In the genomic region with DNA sequence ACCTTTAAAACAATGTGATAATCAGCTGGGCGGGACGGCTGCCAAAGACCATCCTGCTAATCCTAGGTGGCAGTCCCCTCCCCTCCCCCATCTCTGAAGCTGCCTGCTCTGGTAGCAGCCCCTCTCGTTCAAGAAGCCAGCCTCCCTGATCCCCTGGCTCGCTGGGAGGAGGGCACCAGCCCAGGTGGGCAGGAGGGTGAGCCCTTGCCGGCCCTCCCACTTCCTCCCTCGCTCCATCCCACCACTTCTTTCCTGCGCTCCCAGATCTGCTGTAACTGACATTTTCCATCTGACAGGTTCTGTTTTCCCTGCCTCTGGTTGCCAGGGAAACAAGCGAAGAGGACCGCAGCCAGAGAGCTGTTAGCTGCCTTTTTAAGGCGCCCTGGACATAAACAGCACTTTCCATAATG, we compare ENCODE assay signal across 12 cellular contexts.
DNase-seq lines count a peak whose midpoint lies in the region; ATAC-seq and TF ChIP-seq lines count a peak whose summit lies in the region.
"Had no signal": no experiment of that assay in that cellular context is flagged by ENCODE, and none has a peak within 500 bp of the region (broad histone marks: within the 10 kb centered on the region; RNA-seq: fewer than 3 reads in every experiment).

No MANE protein-coding gene starts in this region.

- H3K27ac Mint-ChIP-seq in osteocyte (ENCODE audit: unreplicated experiment): peak overlapping the region; percentile 21
- H3K27ac Mint-ChIP-seq: stimulated activated naive CD8-positive, alpha-beta T cell treated with anti-CD3 and anti-CD28 coated beads, Interleukin-15, Interleukin-2, amounts not matched to agents 100 ng/mL and 50 ng/mL, for 24 hours had no signal

- DNase-seq in ELF-1 (ENCODE audit: low read depth, low spot score) (peak; percentile 68), NCI-H446 treated with DMSO at 0.1 percent for 48 hours (lab: John Stamatoyannopoulos, UW) (peak; percentile 41), esophagus muscularis mucosa (ENCODE audit: extremely low spot score) (no peak), osteocyte (ENCODE audit: extremely low spot score, unreplicated experiment) (no peak), colonic mucosa (no peak), KG1 (lab: John Stamatoyannopoulos, UW) (no peak)
- DNase-seq: activated naive CD4-positive, alpha-beta T cell treated with anti-CD3 and anti-CD28 coated beads, Interleukin-2, amount 50 U/mL, for 16 hours; foreskin melanocyte had no signal

- H3K4me1 ChIP-seq in esophagus muscularis mucosa (peaks cover 11 to 37% (median 23%) of the 10 kb centered on the region in 4 donors), colonic mucosa (no peaks in the 10 kb centered on the region)

- peak overlapping the region; percentile 48 to 73 (median 64) for H3K27ac ChIP-seq in esophagus muscularis mucosa (replicated peaks in 1 of 4)
- H3K27ac ChIP-seq in colonic mucosa: no peak overlapping the region
- H3K27ac ChIP-seq: ovary had no signal

- TF ChIP-seq CTCF in esophagus muscularis mucosa (IDR thresholded peaks at IDR 0.05) (no peak), osteocyte (IDR thresholded peaks at IDR 0.05) (no peak), colonic mucosa (IDR thresholded peaks at IDR 0.05) (no peak)

- H3K4me1 Mint-ChIP-seq in osteocyte (ENCODE audit: unreplicated experiment): peaks cover 3% of the 10 kb centered on the region

- no peaks in the 10 kb centered on the region for H3K36me3 Mint-ChIP-seq in osteocyte (ENCODE audit: unreplicated experiment)

- no peaks in the 10 kb centered on the region for H3K27me3 ChIP-seq in esophagus muscularis mucosa
- H3K27me3 ChIP-seq in colonic mucosa: no peaks in the 10 kb centered on the region
- H3K27me3 ChIP-seq: ovary had no signal

- peak overlapping the region in 2 of 4 donors; percentile 25 to 34 for H3K4me3 ChIP-seq in esophagus muscularis mucosa
- H3K4me3 ChIP-seq in colonic mucosa: no peak overlapping the region
- H3K4me3 ChIP-seq: ovary had no signal

- H3K4me3 Mint-ChIP-seq in osteocyte (ENCODE audit: unreplicated experiment): no peak overlapping the region
- H3K4me3 Mint-ChIP-seq: stimulated activated naive CD8-positive, alpha-beta T cell treated with anti-CD3 and anti-CD28 coated beads, Interleukin-15, Interleukin-2, amounts not matched to agents 100 ng/mL and 50 ng/mL, for 24 hours had no signal

- no peaks in the 10 kb centered on the region for H3K36me3 ChIP-seq in esophagus muscularis mucosa
- H3K36me3 ChIP-seq in colonic mucosa: no peaks in the 10 kb centered on the region
- H3K36me3 ChIP-seq: ovary had no signal

- 9% methylated on average over 10 of the region's 10 CpGs for WGBS in esophagus muscularis mucosa

- TF ChIP-seq EP300 in esophagus muscularis mucosa (IDR thresholded peaks at IDR 0.05): no peak

- H3K9me3 ChIP-seq in esophagus muscularis mucosa (no peaks in the 10 kb centered on the region), colonic mucosa (no peaks in the 10 kb centered on the region)
- H3K9me3 ChIP-seq: ovary had no signal

- intact Hi-C loops in esophagus muscularis mucosa (cut with DNase I): no loop called here
- intact Hi-C loops in colonic mucosa (cut with DNase I): no loop called here

- peaks cover 51% of the 10 kb centered on the region for H3K27me3 Mint-ChIP-seq in osteocyte (ENCODE audit: unreplicated experiment)

- no peak overlapping the region for H3K9ac ChIP-seq in colonic mucosa (ENCODE audit: low read depth in 2 of 2, low read length in 2 of 2)

- ATAC-seq in GM18520 (IDR thresholded peaks at IDR 0.05; ENCODE audit: unreplicated experiment) (no peak), HG02970 (IDR thresholded peaks at IDR 0.05; ENCODE audit: low FRiP score, unreplicated experiment) (no peak)

- no peaks in the 10 kb centered on the region for H3K9me3 Mint-ChIP-seq in osteocyte (ENCODE audit: unreplicated experiment)
- H3K9me3 Mint-ChIP-seq: stimulated activated naive CD8-positive, alpha-beta T cell treated with anti-CD3 and anti-CD28 coated beads, Interleukin-15, Interleukin-2, amounts not matched to agents 100 ng/mL and 50 ng/mL, for 24 hours had no signal

- no peak for TF ChIP-seq POLR2A in esophagus muscularis mucosa (IDR thresholded peaks at IDR 0.05; ENCODE audit: low read depth)

Comparison
In these comparisons a context has a peak if more than half of its experiments do, and no peak if none do; other contexts are left out.
1. DNase-seq: peak in ELF-1 (single experiment) and NCI-H446 treated with DMSO at 0.1 percent for 48 hours (single experiment); none in esophagus muscularis mucosa (single experiment), osteocyte (single experiment), colonic mucosa (single experiment) and KG1 (single experiment).